30 cellular contexts compared by ENCODE assay signal in the genomic region with DNA sequence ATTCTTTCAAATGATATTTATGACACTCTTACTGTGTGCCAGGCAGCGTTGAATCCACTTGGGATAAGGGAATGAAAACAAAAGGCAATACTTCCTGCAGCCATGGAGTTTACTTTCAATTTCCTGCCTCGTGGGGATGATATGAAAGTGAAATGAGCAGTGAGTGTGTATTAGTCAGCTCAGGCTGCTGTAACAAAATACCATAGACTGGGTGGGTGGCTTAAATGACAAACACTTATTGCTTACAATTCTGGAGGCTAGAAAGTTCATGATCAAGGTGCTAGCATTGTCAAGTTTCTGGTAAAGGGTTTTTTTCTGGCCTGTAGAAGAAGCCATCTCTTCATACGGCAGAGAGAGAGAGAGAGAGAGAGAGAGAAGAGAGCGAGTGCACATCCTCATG.
"Had no signal": no experiment of that assay in that cellular context is flagged by ENCODE, and none has a peak within 500 bp of the region (broad histone marks: within the 10 kb centered on the region; RNA-seq: fewer than 3 reads in every experiment).

No MANE protein-coding gene starts in this region.

- H3K36me3 Mint-ChIP-seq: neural progenitor cell had no signal

- H2AFZ ChIP-seq: neural progenitor cell, parathyroid adenoma had no signal

- H3K27me3 Mint-ChIP-seq: progenitor cell of endocrine pancreas had no signal

- H3K4me3 ChIP-seq: esophagus squamous epithelium, heart right ventricle, left lung, mucosa of descending colon, neural progenitor cell, smooth muscle cell, suprapubic skin, vagina had no signal

- H3K9ac ChIP-seq: neural progenitor cell, parathyroid adenoma had no signal

- H3K4me3 Mint-ChIP-seq: effector memory CD8-positive, alpha-beta T cell; mesothelial cell of epicardium; natural killer cell treated with Interleukin-12 subunit alpha and Interleukin-12 subunit beta and Interleukin-15 and Interleukin-18, amount 100 ng/mL, for 72 hours; neural progenitor cell; stimulated activated naive CD8-positive, alpha-beta T cell treated with anti-CD3 and anti-CD28 coated beads, Interleukin-15, amount 100 ng/mL, for 72 hours had no signal

- H3K4me2 ChIP-seq: neural progenitor cell, smooth muscle cell had no signal

- H3K4me1 ChIP-seq: esophagus squamous epithelium, heart right ventricle, left lung, neural progenitor cell, parathyroid adenoma, suprapubic skin, vagina had no signal

- H3K27ac Mint-ChIP-seq: effector memory CD8-positive, alpha-beta T cell; mesothelial cell of epicardium; natural killer cell treated with Interleukin-12 subunit alpha and Interleukin-12 subunit beta and Interleukin-15 and Interleukin-18, amount 100 ng/mL, for 72 hours; neural progenitor cell; progenitor cell of endocrine pancreas; stimulated activated naive CD8-positive, alpha-beta T cell treated with anti-CD3 and anti-CD28 coated beads, Interleukin-15, amount 100 ng/mL, for 72 hours had no signal

- H3K27ac ChIP-seq: esophagus squamous epithelium, heart right ventricle, left lung, neural progenitor cell, parathyroid adenoma, suprapubic skin, vagina had no signal

- ATAC-seq: effector memory CD8-positive, alpha-beta T cell; heart right ventricle; left cardiac atrium; left lung; mucosa of descending colon; natural killer cell treated with Interleukin-12 subunit alpha and Interleukin-12 subunit beta and Interleukin-15 and Interleukin-18, amount 100 ng/mL, for 72 hours; sciatic nerve; stimulated activated naive CD8-positive, alpha-beta T cell treated with anti-CD3 and anti-CD28 coated beads, Interleukin-15, amount 100 ng/mL, for 72 hours had no signal

- H3K27me3 ChIP-seq: esophagus squamous epithelium, heart right ventricle, left lung, neural progenitor cell, suprapubic skin, vagina had no signal

- DNase-seq: effector memory CD8-positive, alpha-beta T cell; erythroblast; esophagus squamous epithelium; foreskin melanocyte; glutamatergic neuron; heart right ventricle; hippocampal formation; left cardiac atrium; left lung; mesenchymal stem cell; mucosa of descending colon; naive B cell; stimulated activated CD4-positive, alpha-beta T cell treated with anti-CD3 and anti-CD28 coated beads, Interleukin-12 subunit alpha, Interleukin-12 subunit beta, amount 100 ng/mL, for 4 hours; stimulated activated CD4-positive, alpha-beta T cell treated with anti-CD3 and anti-CD28 coated beads, Interleukin-1b, Interleukin-23, amount 100 ng/mL, for 48 hours; stimulated activated CD4-positive, alpha-beta T cell treated with anti-CD3 and anti-CD28 coated beads, Interleukin-4, amount 100 ng/mL, for 1 hour; stimulated activated CD8-positive, alpha-beta memory T cell treated with anti-CD3 and anti-CD28 coated beads, Interleukin-4, amount 100 ng/mL, for 48 hours; stimulated activated naive CD4-positive, alpha-beta T cell; stimulated activated naive CD8-positive, alpha-beta T cell treated with anti-CD3 and anti-CD28 coated beads, Interleukin-15, amount 100 ng/mL, for 72 hours; trophoblast cell had no signal

- H3K79me2 ChIP-seq: parathyroid adenoma had no signal

- H3K9me3 ChIP-seq: esophagus squamous epithelium, mucosa of descending colon, suprapubic skin, vagina had no signal

- FAIRE-seq: endometrium, islet of Langerhans had no signal

- H3K4me1 Mint-ChIP-seq: neural progenitor cell had no signal

- H3K36me3 ChIP-seq: esophagus squamous epithelium, heart right ventricle, left lung, neural progenitor cell, suprapubic skin, vagina had no signal
